In genomic region chr13:19633340-19634128, GRCh38 we compare ENCODE assay signal across 8 cellular contexts. TPM values are rescaled to one million over a fixed set of nuclear protein-coding genes. Genes with fewer than 3 reads are reported as not detected.
DNase-seq lines count a peak whose midpoint lies in the region; TF ChIP-seq lines count a peak whose summit lies in the region.

A gene with protein sequence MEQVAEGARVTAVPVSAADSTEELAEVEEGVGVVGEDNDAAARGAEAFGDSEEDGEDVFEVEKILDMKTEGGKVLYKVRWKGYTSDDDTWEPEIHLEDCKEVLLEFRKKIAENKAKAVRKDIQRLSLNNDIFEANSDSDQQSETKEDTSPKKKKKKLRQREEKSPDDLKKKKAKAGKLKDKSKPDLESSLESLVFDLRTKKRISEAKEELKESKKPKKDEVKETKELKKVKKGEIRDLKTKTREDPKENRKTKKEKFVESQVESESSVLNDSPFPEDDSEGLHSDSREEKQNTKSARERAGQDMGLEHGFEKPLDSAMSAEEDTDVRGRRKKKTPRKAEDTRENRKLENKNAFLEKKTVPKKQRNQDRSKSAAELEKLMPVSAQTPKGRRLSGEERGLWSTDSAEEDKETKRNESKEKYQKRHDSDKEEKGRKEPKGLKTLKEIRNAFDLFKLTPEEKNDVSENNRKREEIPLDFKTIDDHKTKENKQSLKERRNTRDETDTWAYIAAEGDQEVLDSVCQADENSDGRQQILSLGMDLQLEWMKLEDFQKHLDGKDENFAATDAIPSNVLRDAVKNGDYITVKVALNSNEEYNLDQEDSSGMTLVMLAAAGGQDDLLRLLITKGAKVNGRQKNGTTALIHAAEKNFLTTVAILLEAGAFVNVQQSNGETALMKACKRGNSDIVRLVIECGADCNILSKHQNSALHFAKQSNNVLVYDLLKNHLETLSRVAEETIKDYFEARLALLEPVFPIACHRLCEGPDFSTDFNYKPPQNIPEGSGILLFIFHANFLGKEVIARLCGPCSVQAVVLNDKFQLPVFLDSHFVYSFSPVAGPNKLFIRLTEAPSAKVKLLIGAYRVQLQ (plus strand): TSS chr13:19633659. CDS start chr13:19633749, 90 bp downstream.

- peaks cover 13% of the 10 kb centered on the region for H3K36me3 Mint-ChIP-seq in HFFc6 (ENCODE audit: low read depth)

- H3K4me1 Mint-ChIP-seq in HFFc6 (ENCODE audit: low read depth) = peaks cover 23% of the 10 kb centered on the region

- DNase-seq in GM04503 (ENCODE audit: low read depth) = peak; percentile 75
- peak; percentile 96 for DNase-seq in HFFc6
- peak; percentile 98 for DNase-seq in NB4 (ENCODE audit: low read depth)
- DNase-seq in SK-N-MC (ENCODE audit: low read depth, low spot score) = peak; percentile 83
- DNase-seq in activated naive CD4-positive, alpha-beta T cell treated with anti-CD3 and anti-CD28 coated beads, Interleukin-2, amount 50 U/mL, for 16 hours = peak; percentile 94
- DNase-seq in globus pallidus (ENCODE audit: low spot score) = peak; percentile 95
- DNase-seq in occipital lobe (lab: John Stamatoyannopoulos, UW) = peak; percentile 94

- peaks cover 23% of the 10 kb centered on the region for H3K36me3 ChIP-seq in SK-N-MC (ENCODE audit: insufficient read depth, low read length)

- TF ChIP-seq CTCF in HFFc6 (IDR thresholded peaks at IDR 0.05) (no peak), NB4 (IDR thresholded peaks at IDR 0.05; ENCODE audit: low read depth, low read length) (no peak)

- H3K27ac ChIP-seq in SK-N-MC = no peak within 1 kb of the TSS
- H3K27ac ChIP-seq in temporal lobe (ENCODE audit: low read depth, low read length) = peak within 1 kb of the TSS; percentile 75

- peak within 1 kb of the TSS; percentile 80 for H3K9ac ChIP-seq in SK-N-MC (ENCODE audit: insufficient read length)

- H3K9me3 Mint-ChIP-seq in HFFc6 = no peaks in the 10 kb centered on the region

- peak; percentile 82 for TF ChIP-seq POLR2A in NB4 (IDR thresholded peaks at IDR 0.05; ENCODE audit: extremely low read depth, insufficient read length)

- peak within 1 kb of the TSS; percentile 100 for H3K4me3 Mint-ChIP-seq in HFFc6

- H3K4me3 ChIP-seq in NB4 (ENCODE audit: low read depth, low read length) (peak within 1 kb of the TSS; percentile 98), SK-N-MC (peak within 1 kb of the TSS; percentile 94)

- peak within 1 kb of the TSS; percentile 99 for H3K27ac Mint-ChIP-seq in HFFc6

- H3K9me3 ChIP-seq in SK-N-MC (ENCODE audit: low read depth, low read length) = no peaks in the 10 kb centered on the region

- peaks cover 4% of the 10 kb centered on the region for H3K27me3 Mint-ChIP-seq in HFFc6 (ENCODE audit: insufficient read depth)

RNA-seq across cellular contexts. Expression of the gene that starts here (rescaled TPM):
- 10 to 100 TPM; 19.2 to 23.7 (median 20.7) TPM for total RNA-seq in HFFc6 (2021; fragmentation: NEBNext Ultra II Directional; extraction: Animal tissue kit (Norgen Biotek cat#: 25700))
- total RNA-seq in occipital lobe (31.2 TPM), temporal lobe (28.0 TPM)
